ENCODE assay signal across 16 cellular contexts in the genomic region with DNA sequence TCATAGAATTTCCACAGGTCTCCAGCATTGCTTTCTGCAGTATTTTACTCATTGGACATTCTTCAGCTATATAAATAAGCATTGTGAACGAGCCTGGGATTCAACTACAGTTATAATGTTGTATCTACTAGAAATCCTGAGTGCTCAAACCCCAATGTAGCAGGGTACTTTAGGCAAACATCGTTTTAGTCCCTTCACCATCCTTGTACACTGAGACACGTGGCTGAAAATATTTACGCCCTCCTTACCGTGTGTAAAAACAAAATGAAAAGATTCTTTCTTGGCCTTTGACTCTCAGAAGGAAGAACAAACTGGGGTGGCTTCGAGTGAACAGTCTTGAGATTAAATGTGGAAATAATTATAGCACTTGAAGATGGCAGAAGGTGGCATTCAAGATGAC. TPM values are rescaled to one million over a fixed set of nuclear protein-coding genes. Genes with fewer than 3 reads are reported as not detected.
DNase-seq lines count a peak whose midpoint lies in the region; ATAC-seq and TF ChIP-seq lines count a peak whose summit lies in the region.
"Had no signal": no experiment of that assay in that cellular context is flagged by ENCODE, and none has a peak within 500 bp of the region (broad histone marks: within the 10 kb centered on the region; RNA-seq: fewer than 3 reads in every experiment).

No MANE protein-coding gene starts in this region.

- peak overlapping the region; percentile 30 for H3K27ac Mint-ChIP-seq in Calu3 (ENCODE audit: unreplicated experiment)
- H3K27ac Mint-ChIP-seq in T-helper 17 cell, result peak overlapping the region; percentile 92

- intact Hi-C loops in Calu3 (cut with micrococcal nuclease; ENCODE audit: unreplicated experiment), result no loop called here
- intact Hi-C loops in right cardiac atrium (cut with DNase I), result no loop called here

- H3K9me3 ChIP-seq in HEK293 (ENCODE audit: control insufficient read depth, insufficient read depth, low read depth, low read length), result no peaks in the 10 kb centered on the region
- no peaks in the 10 kb centered on the region for H3K9me3 ChIP-seq in T-helper 17 cell (ENCODE audit: control insufficient read depth, low read length, poor library complexity, severe bottlenecking)
- H3K9me3 ChIP-seq in right cardiac atrium (ENCODE audit: control insufficient read depth, low read length), result no peaks in the 10 kb centered on the region
- H3K9me3 ChIP-seq: colonic mucosa had no signal

- CTCF ChIA-PET in Calu3 (lab: Charles Lee), result no interaction called here
- CTCF ChIA-PET in HEK293 (lab: Yijun Ruan, JAX), result no interaction called here

- no peak for ATAC-seq in T-helper 17 cell
- no peak for ATAC-seq in right cardiac atrium
- ATAC-seq: lower lobe of right lung had no signal

- POLR2A ChIA-PET in HEK293 (lab: Yijun Ruan, JAX), result no interaction called here

- H3K4me1 ChIP-seq in HEK293 (ENCODE audit: control insufficient read depth, insufficient read depth, low read length) (peaks cover 7% of the 10 kb centered on the region), right cardiac atrium (ENCODE audit: control insufficient read depth, insufficient read depth, low read length) (no peaks in the 10 kb centered on the region)

- peaks cover 12% of the 10 kb centered on the region for H3K36me3 Mint-ChIP-seq in Calu3 (ENCODE audit: insufficient read depth, unreplicated experiment)
- H3K36me3 Mint-ChIP-seq in T-helper 17 cell (ENCODE audit: low read depth), result peaks cover 3% of the 10 kb centered on the region

- no peaks in the 10 kb centered on the region for H3K9me3 Mint-ChIP-seq in Calu3 (ENCODE audit: low read depth, unreplicated experiment)

- DNase-seq in Calu3 (no peak), T-helper 17 cell (no peak), epithelial cell of prostate (ENCODE audit: low read depth, low spot score) (no peak), right cardiac atrium (no peak)
- DNase-seq in activated effector memory CD4-positive, alpha-beta T cell treated with anti-CD3 and anti-CD28 coated beads, Interleukin-2, amount 50 U/mL, for 16 hours, result no peak
- DNase-seq in stimulated activated CD4-positive, alpha-beta T cell treated with anti-CD3 and anti-CD28 coated beads, Interleukin-12 subunit alpha, Interleukin-12 subunit beta, amount 100 ng/mL, for 4 hours, result no peak
- DNase-seq: activated CD4-positive, alpha-beta T cell treated with anti-CD3 and anti-CD28 coated beads, Interleukin-2, amount 50 U/mL, for 4 hours; colonic mucosa; Kasumi-1; lower lobe of right lung; NCI-H1417 treated with DMSO at 0.1 percent for 48 hours; NCI-H2171; NCI-H774; stimulated activated CD4-positive, alpha-beta T cell treated with anti-CD3 and anti-CD28 coated beads, Interleukin-4, amount 100 ng/mL, for 1 hour had no signal

- H3K27ac ChIP-seq in HEK293 (ENCODE audit: extremely low read depth, low read depth, low read length) (no peak overlapping the region), epithelial cell of prostate (peak overlapping the region; percentile 80), right cardiac atrium (ENCODE audit: low read length) (no peak overlapping the region)
- H3K27ac ChIP-seq: colonic mucosa, lower lobe of right lung had no signal

- H3K4me1 Mint-ChIP-seq in Calu3 (ENCODE audit: low read depth, unreplicated experiment) (peaks cover 21% of the 10 kb centered on the region), T-helper 17 cell (peaks cover 41% of the 10 kb centered on the region)

- 89% methylated on average over 6 of the region's 6 CpGs for WGBS in right cardiac atrium

- H3K36me3 ChIP-seq in HEK293 (ENCODE audit: control insufficient read depth in 2 of 2, insufficient read depth in 1 of 2, low read length in 2 of 2), result no peaks in the 10 kb centered on the region
- H3K36me3 ChIP-seq: colonic mucosa, lower lobe of right lung had no signal

- TF ChIP-seq CTCF in Calu3 (IDR thresholded peaks at IDR 0.05; ENCODE audit: unreplicated experiment) (no peak), HEK293 (tag by site-specific recombination; IDR thresholded peaks at IDR 0.05) (no peak)

- H3K27me3 Mint-ChIP-seq in Calu3 (ENCODE audit: unreplicated experiment), result no peaks in the 10 kb centered on the region
- H3K27me3 Mint-ChIP-seq in T-helper 17 cell, result no peaks in the 10 kb centered on the region

- no peak overlapping the region for H3K4me3 Mint-ChIP-seq in Calu3 (ENCODE audit: low read depth, unreplicated experiment)
- no peak overlapping the region for H3K4me3 Mint-ChIP-seq in T-helper 17 cell

- no peaks in the 10 kb centered on the region for H3K27me3 ChIP-seq in right cardiac atrium (ENCODE audit: control insufficient read depth, insufficient read depth)
- H3K27me3 ChIP-seq: colonic mucosa had no signal

- no TSS peak for BruUV-seq in Calu3 (replicated peaks; lab: Mats Ljungman, UMichigan)

- no peak overlapping the region for H3K4me3 ChIP-seq in HEK293 (ENCODE audit: low read depth, low read length)
- no peak overlapping the region for H3K4me3 ChIP-seq in right cardiac atrium (ENCODE audit: low read length)
- H3K4me3 ChIP-seq: colonic mucosa, lower lobe of right lung, skin epidermis had no signal

TF ChIP-seq in HEK293, 187 proteins besides CTCF, POLR2A, EP300 and RAD21:
- TF ChIP-seq ZNF510 (tag by site-specific recombination; IDR thresholded peaks at IDR 0.05; ENCODE audit: insufficient replicate concordance) (peak; percentile 98), KLF10 (tag by site-specific recombination; IDR thresholded peaks at IDR 0.05) (no peak)

RNA-seq across cellular contexts. Expression of a gene that starts 25.2 kb away (rescaled TPM):
- 67.7 and 87.9 TPM in 2 replicates for total RNA-seq in Calu3 (2022)
- total RNA-seq in T-helper 17 cell, result 10 to 100 TPM; 61.5 to 63.7 TPM
- 1 to 10 TPM; 8.7 to 9.7 (median 9.2) TPM for total RNA-seq in right cardiac atrium
- polyA plus RNA-seq in right cardiac atrium, result 1.8 TPM
